ENCODE assay signal across 1 cellular context in the genomic region with DNA sequence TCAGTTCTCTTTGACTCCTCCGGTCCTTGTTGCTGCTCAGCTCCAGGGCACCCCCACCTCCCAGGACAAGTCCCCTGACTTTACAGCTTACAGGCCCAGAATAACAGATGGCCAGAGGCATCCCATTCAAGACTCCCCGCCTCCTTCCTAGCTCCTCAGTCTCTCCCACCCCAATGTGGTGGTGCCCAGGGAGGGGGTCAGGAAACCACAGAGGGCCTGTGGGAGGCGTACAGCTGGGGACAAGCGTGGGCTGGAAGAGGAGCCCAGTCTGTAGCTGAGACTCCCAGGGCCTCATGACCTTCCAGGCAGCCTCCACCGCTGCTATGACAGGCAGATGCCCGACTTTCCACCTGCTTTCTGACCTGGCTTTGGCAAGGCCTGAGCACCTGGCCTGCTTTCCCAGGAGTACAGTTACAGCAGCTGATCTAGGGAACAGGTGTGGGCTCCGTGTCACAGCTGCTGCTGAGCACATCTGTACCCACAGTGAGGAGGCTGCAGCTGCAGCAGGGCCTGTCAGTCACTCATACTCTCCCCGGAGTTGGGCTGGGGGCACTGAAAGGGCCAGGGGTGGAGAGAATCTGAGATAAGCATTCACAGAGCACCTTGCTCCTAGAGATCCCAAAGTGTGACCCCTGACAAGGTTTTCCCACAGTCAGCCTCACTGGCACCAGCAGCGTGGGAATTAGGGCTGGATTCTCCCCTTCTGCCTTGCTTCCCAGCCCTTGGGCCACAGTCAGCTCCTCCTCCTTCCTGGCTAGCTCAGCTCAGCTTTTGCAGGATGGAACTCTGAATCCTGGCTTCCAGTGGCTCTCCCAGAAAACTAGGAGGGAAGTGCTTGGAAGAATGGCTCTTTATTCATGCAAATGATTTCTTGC.
TF ChIP-seq lines count a peak whose summit lies in the region.

No MANE protein-coding gene starts in this region.

TF ChIP-seq in IMR-90, 13 proteins besides CTCF, POLR2A, EP300 and RAD21:
- TF ChIP-seq, protein P1, sequence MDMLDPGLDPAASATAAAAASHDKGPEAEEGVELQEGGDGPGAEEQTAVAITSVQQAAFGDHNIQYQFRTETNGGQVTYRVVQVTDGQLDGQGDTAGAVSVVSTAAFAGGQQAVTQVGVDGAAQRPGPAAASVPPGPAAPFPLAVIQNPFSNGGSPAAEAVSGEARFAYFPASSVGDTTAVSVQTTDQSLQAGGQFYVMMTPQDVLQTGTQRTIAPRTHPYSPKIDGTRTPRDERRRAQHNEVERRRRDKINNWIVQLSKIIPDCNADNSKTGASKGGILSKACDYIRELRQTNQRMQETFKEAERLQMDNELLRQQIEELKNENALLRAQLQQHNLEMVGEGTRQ (IDR thresholded peaks at IDR 0.05; ENCODE audit: low read depth, low read length) = no peak
- TF ChIP-seq RCOR1 (IDR thresholded peaks at IDR 0.05; ENCODE audit: insufficient replicate concordance, low read length) (no peak), CEBPB (IDR thresholded peaks at IDR 0.05; ENCODE audit: low read depth, low read length) (no peak), MAZ (IDR thresholded peaks at IDR 0.05; ENCODE audit: borderline replicate concordance, low read depth, low read length) (no peak), BHLHE40 (IDR thresholded peaks at IDR 0.05; ENCODE audit: low read depth, low read length) (no peak), NFE2L2 (IDR thresholded peaks at IDR 0.05; ENCODE audit: low read depth, low read length) (no peak), CHD1 (IDR thresholded peaks at IDR 0.05; ENCODE audit: low read depth, low read length) (no peak), MXI1 (IDR thresholded peaks at IDR 0.05; ENCODE audit: borderline replicate concordance, low read depth, low read length) (no peak), FOS (IDR thresholded peaks at IDR 0.05; ENCODE audit: low read depth, low read length) (no peak), MAFK (IDR thresholded peaks at IDR 0.05; ENCODE audit: low read depth, low read length) (no peak), SMC3 (IDR thresholded peaks at IDR 0.05; ENCODE audit: low read depth, low read length) (no peak)
- TF ChIP-seq, protein P2, sequence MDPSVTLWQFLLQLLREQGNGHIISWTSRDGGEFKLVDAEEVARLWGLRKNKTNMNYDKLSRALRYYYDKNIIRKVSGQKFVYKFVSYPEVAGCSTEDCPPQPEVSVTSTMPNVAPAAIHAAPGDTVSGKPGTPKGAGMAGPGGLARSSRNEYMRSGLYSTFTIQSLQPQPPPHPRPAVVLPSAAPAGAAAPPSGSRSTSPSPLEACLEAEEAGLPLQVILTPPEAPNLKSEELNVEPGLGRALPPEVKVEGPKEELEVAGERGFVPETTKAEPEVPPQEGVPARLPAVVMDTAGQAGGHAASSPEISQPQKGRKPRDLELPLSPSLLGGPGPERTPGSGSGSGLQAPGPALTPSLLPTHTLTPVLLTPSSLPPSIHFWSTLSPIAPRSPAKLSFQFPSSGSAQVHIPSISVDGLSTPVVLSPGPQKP (IDR thresholded peaks at IDR 0.05; ENCODE audit: borderline replicate concordance, low read depth, low read length) = no peak
TF ChIP-seq in IMR-90: peak in this region for 0.
